In genomic region chr2:99860720-99861375, GRCh38 we compare ENCODE assay signal across 1 cellular context.
TF ChIP-seq lines count a peak whose summit lies in the region.

No MANE protein-coding gene starts in this region.

TF ChIP-seq in HepG2, 621 proteins besides CTCF, POLR2A, EP300 and RAD21:
- TF ChIP-seq MAFF (IDR thresholded peaks at IDR 0.05; ENCODE audit: low read depth, low read length), result 0 out of 2 replicates have a peak, but pooled peaks have one; percentile 32
- no peak for TF ChIP-seq ZFAT (CRISPR knock-in tag; conservative IDR thresholded peaks at IDR 0.05)
- TF ChIP-seq MAFK (conservative IDR thresholded peaks at IDR 0.05 in 1 of 2, IDR thresholded peaks at IDR 0.05 in 1 of 2; ENCODE audit: low read length in 2 of 2), result peak; percentile 48 to 67; a peak in 3 of 4 replicates
